8 cellular contexts compared by ENCODE assay signal in genomic region chr16:89553733-89554132, GRCh38. TPM values are rescaled to one million over a fixed set of nuclear protein-coding genes. Genes with fewer than 3 reads are reported as not detected.
"Had no signal": no experiment of that assay in that cellular context is flagged by ENCODE, and none has a peak within 500 bp of the region (broad histone marks: within the 10 kb centered on the region; RNA-seq: fewer than 3 reads in every experiment).

No MANE protein-coding gene starts in this region.

- H3K9ac ChIP-seq: GM23248 had no signal

- H3K27ac Mint-ChIP-seq: IgD-negative memory B cell had no signal

- H3K4me3 ChIP-seq: GM23248 had no signal

- DNase-seq: GM23248, GOT3, H9, HCEC 1CT, KG1 had no signal

- FAIRE-seq: HTR-8/SVneo had no signal

- H3K9me3 Mint-ChIP-seq: H9, IgD-negative memory B cell had no signal

- H2AFZ ChIP-seq: GM23248 had no signal

- H3K27ac ChIP-seq: GM23248 had no signal

RNA-seq across cellular contexts. Expression of gene CPNE7, which starts 21.8 kb away (rescaled TPM):
- polyA plus RNA-seq: IgD-negative memory B cell had no signal

RNA-seq across cellular contexts. Expression of gene DPEP1, which starts 59.7 kb away (rescaled TPM):
- total RNA-seq: GM23248, H4 had no signal
- polyA plus RNA-seq: GM23248, IgD-negative memory B cell had no signal
